In the genomic region with DNA sequence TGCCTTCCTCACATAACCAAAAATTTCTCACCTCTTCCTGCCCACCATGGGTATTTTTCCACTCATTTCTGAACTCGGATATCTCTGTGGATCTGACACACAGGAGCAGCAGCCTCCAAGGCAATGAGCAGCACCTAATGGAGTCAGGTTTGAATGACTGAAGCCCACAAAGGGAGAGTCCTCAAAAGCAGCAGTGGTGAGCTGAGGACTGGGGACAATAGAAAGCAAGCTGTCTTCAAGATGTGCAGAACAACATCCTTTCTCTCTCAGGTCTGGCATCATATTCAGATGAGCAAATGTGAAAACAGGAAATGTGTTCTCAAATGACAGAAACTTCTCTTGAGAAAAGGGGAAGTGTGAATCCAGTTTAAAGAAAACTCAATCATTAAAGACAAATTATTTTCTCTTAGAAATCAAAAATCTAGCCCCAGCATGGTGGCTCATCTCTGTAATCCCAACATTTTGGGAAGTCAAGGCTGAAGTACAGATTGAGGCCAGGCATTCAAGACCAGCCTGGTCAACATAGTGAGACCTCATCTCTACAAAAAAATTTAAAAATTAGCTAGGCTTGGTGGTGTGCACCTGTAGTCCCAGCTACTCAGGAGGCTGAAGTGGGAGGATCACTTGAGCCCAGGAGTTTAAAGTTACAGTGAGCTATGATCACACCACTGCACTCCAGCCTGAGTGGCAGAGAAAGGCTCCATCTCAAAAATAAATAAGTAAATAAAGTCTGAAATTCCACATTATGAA, we compare ENCODE assay signal across 1 cellular context.
A peak's percentile ranks its signal among the peaks of the same experiment; 100 is the strongest.
TF ChIP-seq lines count a peak whose summit lies in the region.

No MANE protein-coding gene starts in this region.

TF ChIP-seq in GM12878, 131 proteins besides CTCF, POLR2A, EP300 and RAD21 (continued from another document and continues in another):
- TF ChIP-seq, protein P1, sequence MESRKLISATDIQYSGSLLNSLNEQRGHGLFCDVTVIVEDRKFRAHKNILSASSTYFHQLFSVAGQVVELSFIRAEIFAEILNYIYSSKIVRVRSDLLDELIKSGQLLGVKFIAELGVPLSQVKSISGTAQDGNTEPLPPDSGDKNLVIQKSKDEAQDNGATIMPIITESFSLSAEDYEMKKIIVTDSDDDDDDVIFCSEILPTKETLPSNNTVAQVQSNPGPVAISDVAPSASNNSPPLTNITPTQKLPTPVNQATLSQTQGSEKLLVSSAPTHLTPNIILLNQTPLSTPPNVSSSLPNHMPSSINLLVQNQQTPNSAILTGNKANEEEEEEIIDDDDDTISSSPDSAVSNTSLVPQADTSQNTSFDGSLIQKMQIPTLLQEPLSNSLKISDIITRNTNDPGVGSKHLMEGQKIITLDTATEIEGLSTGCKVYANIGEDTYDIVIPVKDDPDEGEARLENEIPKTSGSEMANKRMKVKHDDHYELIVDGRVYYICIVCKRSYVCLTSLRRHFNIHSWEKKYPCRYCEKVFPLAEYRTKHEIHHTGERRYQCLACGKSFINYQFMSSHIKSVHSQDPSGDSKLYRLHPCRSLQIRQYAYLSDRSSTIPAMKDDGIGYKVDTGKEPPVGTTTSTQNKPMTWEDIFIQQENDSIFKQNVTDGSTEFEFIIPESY (IDR thresholded peaks at IDR 0.05): no peak
- TF ChIP-seq RCOR1 (conservative IDR thresholded peaks at IDR 0.05; ENCODE audit: low read depth, low read length) (peak; percentile 80; the same call in 1 of the 2 replicates), ZNF622 (IDR thresholded peaks at IDR 0.05) (no peak), ATF7 (IDR thresholded peaks at IDR 0.05; ENCODE audit: low read depth) (peak; percentile 84), ZZZ3 (IDR thresholded peaks at IDR 0.05; ENCODE audit: control insufficient read depth, insufficient read length, low read depth) (no peak), CBFB (IDR thresholded peaks at IDR 0.05; ENCODE audit: low read depth) (peak; percentile 62), STAT3 (IDR thresholded peaks at IDR 0.05; ENCODE audit: low read depth, low read length) (no peak), RFX5 (IDR thresholded peaks at IDR 0.05; ENCODE audit: low read depth, low read length) (no peak), BRCA1 (IDR thresholded peaks at IDR 0.05; ENCODE audit: low read depth, low read length) (no peak), ZSCAN29 (IDR thresholded peaks at IDR 0.05) (no peak), CREM (IDR thresholded peaks at IDR 0.05; ENCODE audit: low read depth) (peak; percentile 87), EGR1 (IDR thresholded peaks at IDR 0.05; ENCODE audit: borderline replicate concordance in 1 of 2, low read depth in 2 of 2, low read length in 2 of 2) (no peak), TCF7 (IDR thresholded peaks at IDR 0.05; ENCODE audit: borderline replicate concordance) (peak; percentile 39; the same call in 1 of the 2 replicates), IRF4 (IDR thresholded peaks at IDR 0.05; ENCODE audit: low read depth, low read length) (peak; percentile 84), SUZ12 (IDR thresholded peaks at IDR 0.05; ENCODE audit: unreplicated experiment) (no peak), ZBED1 (IDR thresholded peaks at IDR 0.05; ENCODE audit: borderline replicate concordance) (peak; percentile 88), MEF2A (IDR thresholded peaks at IDR 0.05; ENCODE audit: insufficient read depth, low read depth, low read length) (peak; percentile 61; the same call in 1 of the 2 replicates), ZNF217 (IDR thresholded peaks at IDR 0.05) (peak; percentile 95), KAT2A (conservative IDR thresholded peaks at IDR 0.05; ENCODE audit: control insufficient read depth, low read depth, low read length) (no peak), SMAD5 (IDR thresholded peaks at IDR 0.05; ENCODE audit: low read depth) (no peak), EED (IDR thresholded peaks at IDR 0.05; ENCODE audit: low read depth) (peak; percentile 94), YY1 (IDR thresholded peaks at IDR 0.05; ENCODE audit: low read depth, low read length) (peak; percentile 74; the same call in 1 of the 2 replicates), KLF5 (IDR thresholded peaks at IDR 0.05; ENCODE audit: partially characterized antibody) (peak; percentile 22), DPF2 (IDR thresholded peaks at IDR 0.05) (peak; percentile 97), SUPT20H (IDR thresholded peaks at IDR 0.05; ENCODE audit: borderline replicate concordance, control insufficient read depth, low read depth, low read length) (no peak), GABPA (IDR thresholded peaks at IDR 0.05; ENCODE audit: low read depth) (no peak), ESRRA (IDR thresholded peaks at IDR 0.05; ENCODE audit: low read length) (no peak), POLR2AphosphoS5 (IDR thresholded peaks at IDR 0.05; ENCODE audit: low read length) (peak; percentile 85), CHD2 (IDR thresholded peaks at IDR 0.05; ENCODE audit: borderline replicate concordance, low read depth, low read length) (peak; percentile 52; the same call in 1 of the 2 replicates), FOXK2 (IDR thresholded peaks at IDR 0.05) (no peak), PAX8 (IDR thresholded peaks at IDR 0.05) (no peak), CBX3 (IDR thresholded peaks at IDR 0.05; ENCODE audit: borderline replicate concordance, low read depth) (no peak), MYC (IDR thresholded peaks at IDR 0.05; ENCODE audit: insufficient read depth, insufficient read length, insufficient replicate concordance, low read length, severe bottlenecking) (no peak)
- TF ChIP-seq, protein P2, sequence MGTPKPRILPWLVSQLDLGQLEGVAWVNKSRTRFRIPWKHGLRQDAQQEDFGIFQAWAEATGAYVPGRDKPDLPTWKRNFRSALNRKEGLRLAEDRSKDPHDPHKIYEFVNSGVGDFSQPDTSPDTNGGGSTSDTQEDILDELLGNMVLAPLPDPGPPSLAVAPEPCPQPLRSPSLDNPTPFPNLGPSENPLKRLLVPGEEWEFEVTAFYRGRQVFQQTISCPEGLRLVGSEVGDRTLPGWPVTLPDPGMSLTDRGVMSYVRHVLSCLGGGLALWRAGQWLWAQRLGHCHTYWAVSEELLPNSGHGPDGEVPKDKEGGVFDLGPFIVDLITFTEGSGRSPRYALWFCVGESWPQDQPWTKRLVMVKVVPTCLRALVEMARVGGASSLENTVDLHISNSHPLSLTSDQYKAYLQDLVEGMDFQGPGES (IDR thresholded peaks at IDR 0.05): no peak
- TF ChIP-seq, protein P3, sequence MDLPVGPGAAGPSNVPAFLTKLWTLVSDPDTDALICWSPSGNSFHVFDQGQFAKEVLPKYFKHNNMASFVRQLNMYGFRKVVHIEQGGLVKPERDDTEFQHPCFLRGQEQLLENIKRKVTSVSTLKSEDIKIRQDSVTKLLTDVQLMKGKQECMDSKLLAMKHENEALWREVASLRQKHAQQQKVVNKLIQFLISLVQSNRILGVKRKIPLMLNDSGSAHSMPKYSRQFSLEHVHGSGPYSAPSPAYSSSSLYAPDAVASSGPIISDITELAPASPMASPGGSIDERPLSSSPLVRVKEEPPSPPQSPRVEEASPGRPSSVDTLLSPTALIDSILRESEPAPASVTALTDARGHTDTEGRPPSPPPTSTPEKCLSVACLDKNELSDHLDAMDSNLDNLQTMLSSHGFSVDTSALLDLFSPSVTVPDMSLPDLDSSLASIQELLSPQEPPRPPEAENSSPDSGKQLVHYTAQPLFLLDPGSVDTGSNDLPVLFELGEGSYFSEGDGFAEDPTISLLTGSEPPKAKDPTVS (IDR thresholded peaks at IDR 0.05; ENCODE audit: low read depth, low read length): no peak
- TF ChIP-seq, protein P4, sequence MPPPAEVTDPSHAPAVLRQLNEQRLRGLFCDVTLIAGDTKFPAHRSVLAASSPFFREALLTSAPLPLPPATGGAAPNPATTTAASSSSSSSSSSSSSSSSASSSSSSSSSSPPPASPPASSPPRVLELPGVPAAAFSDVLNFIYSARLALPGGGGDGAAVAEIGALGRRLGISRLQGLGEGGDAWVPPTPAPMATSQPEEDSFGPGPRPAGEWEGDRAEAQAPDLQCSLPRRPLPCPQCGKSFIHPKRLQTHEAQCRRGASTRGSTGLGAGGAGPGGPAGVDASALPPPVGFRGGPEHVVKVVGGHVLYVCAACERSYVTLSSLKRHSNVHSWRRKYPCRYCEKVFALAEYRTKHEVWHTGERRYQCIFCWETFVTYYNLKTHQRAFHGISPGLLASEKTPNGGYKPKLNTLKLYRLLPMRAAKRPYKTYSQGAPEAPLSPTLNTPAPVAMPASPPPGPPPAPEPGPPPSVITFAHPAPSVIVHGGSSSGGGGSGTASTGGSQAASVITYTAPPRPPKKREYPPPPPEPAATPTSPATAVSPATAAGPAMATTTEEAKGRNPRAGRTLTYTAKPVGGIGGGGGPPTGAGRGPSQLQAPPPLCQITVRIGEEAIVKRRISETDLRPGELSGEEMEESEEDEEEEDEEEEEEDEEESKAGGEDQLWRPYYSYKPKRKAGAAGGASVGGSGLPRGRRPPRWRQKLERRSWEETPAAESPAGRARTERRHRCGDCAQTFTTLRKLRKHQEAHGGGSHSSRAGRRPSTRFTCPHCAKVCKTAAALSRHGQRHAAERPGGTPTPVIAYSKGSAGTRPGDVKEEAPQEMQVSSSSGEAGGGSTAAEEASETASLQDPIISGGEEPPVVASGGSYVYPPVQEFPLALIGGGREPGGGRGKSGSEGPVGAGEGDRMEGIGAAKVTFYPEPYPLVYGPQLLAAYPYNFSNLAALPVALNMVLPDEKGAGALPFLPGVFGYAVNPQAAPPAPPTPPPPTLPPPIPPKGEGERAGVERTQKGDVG (CRISPR knock-in tag; IDR thresholded peaks at IDR 0.05): no peak
- TF ChIP-seq, protein P5, sequence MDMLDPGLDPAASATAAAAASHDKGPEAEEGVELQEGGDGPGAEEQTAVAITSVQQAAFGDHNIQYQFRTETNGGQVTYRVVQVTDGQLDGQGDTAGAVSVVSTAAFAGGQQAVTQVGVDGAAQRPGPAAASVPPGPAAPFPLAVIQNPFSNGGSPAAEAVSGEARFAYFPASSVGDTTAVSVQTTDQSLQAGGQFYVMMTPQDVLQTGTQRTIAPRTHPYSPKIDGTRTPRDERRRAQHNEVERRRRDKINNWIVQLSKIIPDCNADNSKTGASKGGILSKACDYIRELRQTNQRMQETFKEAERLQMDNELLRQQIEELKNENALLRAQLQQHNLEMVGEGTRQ (IDR thresholded peaks at IDR 0.05; ENCODE audit: borderline replicate concordance, low read depth, low read length): no peak; the same call in 1 of the 2 replicates
- TF ChIP-seq, protein P6, sequence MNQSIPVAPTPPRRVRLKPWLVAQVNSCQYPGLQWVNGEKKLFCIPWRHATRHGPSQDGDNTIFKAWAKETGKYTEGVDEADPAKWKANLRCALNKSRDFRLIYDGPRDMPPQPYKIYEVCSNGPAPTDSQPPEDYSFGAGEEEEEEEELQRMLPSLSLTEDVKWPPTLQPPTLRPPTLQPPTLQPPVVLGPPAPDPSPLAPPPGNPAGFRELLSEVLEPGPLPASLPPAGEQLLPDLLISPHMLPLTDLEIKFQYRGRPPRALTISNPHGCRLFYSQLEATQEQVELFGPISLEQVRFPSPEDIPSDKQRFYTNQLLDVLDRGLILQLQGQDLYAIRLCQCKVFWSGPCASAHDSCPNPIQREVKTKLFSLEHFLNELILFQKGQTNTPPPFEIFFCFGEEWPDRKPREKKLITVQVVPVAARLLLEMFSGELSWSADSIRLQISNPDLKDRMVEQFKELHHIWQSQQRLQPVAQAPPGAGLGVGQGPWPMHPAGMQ (IDR thresholded peaks at IDR 0.05; ENCODE audit: borderline replicate concordance): no peak
- TF ChIP-seq, protein P7, sequence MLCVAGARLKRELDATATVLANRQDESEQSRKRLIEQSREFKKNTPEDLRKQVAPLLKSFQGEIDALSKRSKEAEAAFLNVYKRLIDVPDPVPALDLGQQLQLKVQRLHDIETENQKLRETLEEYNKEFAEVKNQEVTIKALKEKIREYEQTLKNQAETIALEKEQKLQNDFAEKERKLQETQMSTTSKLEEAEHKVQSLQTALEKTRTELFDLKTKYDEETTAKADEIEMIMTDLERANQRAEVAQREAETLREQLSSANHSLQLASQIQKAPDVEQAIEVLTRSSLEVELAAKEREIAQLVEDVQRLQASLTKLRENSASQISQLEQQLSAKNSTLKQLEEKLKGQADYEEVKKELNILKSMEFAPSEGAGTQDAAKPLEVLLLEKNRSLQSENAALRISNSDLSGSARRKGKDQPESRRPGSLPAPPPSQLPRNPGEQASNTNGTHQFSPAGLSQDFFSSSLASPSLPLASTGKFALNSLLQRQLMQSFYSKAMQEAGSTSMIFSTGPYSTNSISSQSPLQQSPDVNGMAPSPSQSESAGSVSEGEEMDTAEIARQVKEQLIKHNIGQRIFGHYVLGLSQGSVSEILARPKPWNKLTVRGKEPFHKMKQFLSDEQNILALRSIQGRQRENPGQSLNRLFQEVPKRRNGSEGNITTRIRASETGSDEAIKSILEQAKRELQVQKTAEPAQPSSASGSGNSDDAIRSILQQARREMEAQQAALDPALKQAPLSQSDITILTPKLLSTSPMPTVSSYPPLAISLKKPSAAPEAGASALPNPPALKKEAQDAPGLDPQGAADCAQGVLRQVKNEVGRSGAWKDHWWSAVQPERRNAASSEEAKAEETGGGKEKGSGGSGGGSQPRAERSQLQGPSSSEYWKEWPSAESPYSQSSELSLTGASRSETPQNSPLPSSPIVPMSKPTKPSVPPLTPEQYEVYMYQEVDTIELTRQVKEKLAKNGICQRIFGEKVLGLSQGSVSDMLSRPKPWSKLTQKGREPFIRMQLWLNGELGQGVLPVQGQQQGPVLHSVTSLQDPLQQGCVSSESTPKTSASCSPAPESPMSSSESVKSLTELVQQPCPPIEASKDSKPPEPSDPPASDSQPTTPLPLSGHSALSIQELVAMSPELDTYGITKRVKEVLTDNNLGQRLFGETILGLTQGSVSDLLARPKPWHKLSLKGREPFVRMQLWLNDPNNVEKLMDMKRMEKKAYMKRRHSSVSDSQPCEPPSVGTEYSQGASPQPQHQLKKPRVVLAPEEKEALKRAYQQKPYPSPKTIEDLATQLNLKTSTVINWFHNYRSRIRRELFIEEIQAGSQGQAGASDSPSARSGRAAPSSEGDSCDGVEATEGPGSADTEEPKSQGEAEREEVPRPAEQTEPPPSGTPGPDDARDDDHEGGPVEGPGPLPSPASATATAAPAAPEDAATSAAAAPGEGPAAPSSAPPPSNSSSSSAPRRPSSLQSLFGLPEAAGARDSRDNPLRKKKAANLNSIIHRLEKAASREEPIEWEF (IDR thresholded peaks at IDR 0.05; ENCODE audit: insufficient replicate concordance, low read depth, low read length): no peak
- TF ChIP-seq, protein P8, sequence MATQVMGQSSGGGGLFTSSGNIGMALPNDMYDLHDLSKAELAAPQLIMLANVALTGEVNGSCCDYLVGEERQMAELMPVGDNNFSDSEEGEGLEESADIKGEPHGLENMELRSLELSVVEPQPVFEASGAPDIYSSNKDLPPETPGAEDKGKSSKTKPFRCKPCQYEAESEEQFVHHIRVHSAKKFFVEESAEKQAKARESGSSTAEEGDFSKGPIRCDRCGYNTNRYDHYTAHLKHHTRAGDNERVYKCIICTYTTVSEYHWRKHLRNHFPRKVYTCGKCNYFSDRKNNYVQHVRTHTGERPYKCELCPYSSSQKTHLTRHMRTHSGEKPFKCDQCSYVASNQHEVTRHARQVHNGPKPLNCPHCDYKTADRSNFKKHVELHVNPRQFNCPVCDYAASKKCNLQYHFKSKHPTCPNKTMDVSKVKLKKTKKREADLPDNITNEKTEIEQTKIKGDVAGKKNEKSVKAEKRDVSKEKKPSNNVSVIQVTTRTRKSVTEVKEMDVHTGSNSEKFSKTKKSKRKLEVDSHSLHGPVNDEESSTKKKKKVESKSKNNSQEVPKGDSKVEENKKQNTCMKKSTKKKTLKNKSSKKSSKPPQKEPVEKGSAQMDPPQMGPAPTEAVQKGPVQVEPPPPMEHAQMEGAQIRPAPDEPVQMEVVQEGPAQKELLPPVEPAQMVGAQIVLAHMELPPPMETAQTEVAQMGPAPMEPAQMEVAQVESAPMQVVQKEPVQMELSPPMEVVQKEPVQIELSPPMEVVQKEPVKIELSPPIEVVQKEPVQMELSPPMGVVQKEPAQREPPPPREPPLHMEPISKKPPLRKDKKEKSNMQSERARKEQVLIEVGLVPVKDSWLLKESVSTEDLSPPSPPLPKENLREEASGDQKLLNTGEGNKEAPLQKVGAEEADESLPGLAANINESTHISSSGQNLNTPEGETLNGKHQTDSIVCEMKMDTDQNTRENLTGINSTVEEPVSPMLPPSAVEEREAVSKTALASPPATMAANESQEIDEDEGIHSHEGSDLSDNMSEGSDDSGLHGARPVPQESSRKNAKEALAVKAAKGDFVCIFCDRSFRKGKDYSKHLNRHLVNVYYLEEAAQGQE (IDR thresholded peaks at IDR 0.05; ENCODE audit: low read depth, low read length): no peak
